20 cellular contexts compared by ENCODE assay signal in genomic region chr22:24451162-24451561, GRCh38. TPM values are rescaled to one million over a fixed set of nuclear protein-coding genes. Genes with fewer than 3 reads are reported as not detected.
DNase-seq lines count a peak whose midpoint lies in the region; ATAC-seq and TF ChIP-seq lines count a peak whose summit lies in the region.
"Had no signal": no experiment of that assay in that cellular context is flagged by ENCODE, and none has a peak within 500 bp of the region (broad histone marks: within the 10 kb centered on the region; RNA-seq: fewer than 3 reads in every experiment).

No MANE protein-coding gene starts in this region.

- TF ChIP-seq CTCF in left ventricle myocardium inferior (IDR thresholded peaks at IDR 0.05; ENCODE audit: borderline replicate concordance) (no peak), glutamatergic neuron (IDR thresholded peaks at IDR 0.05; ENCODE audit: partially characterized antibody, unreplicated experiment) (no peak)

- intact Hi-C loops in left ventricle myocardium inferior (cut with micrococcal nuclease) (no loop called here), left cardiac atrium (cut with DNase I) (no loop called here)

- H3K36me3 Mint-ChIP-seq in glutamatergic neuron (ENCODE audit: unreplicated experiment) = no peaks in the 10 kb centered on the region

- peak overlapping the region; percentile 66 for H3K27ac Mint-ChIP-seq in glutamatergic neuron (ENCODE audit: unreplicated experiment)
- H3K27ac Mint-ChIP-seq: CD8-positive, alpha-beta T cell; GM23338; HFFc6 had no signal

- no peak overlapping the region for H3K4me3 Mint-ChIP-seq in glutamatergic neuron (ENCODE audit: unreplicated experiment)
- H3K4me3 Mint-ChIP-seq: CD8-positive, alpha-beta T cell; GM23338; HFFc6 had no signal

- H3K27me3 Mint-ChIP-seq in glutamatergic neuron (ENCODE audit: unreplicated experiment) = peaks cover 6% of the 10 kb centered on the region
- H3K27me3 Mint-ChIP-seq: IgD-negative memory B cell had no signal

- H3K27me3 ChIP-seq in left ventricle myocardium inferior (ENCODE audit: low read depth) = no peaks in the 10 kb centered on the region
- H3K27me3 ChIP-seq in SJCRH30 = no peaks in the 10 kb centered on the region

- H3K4me1 Mint-ChIP-seq in glutamatergic neuron (ENCODE audit: low read depth, unreplicated experiment) = peaks cover 20% of the 10 kb centered on the region

- DNase-seq in left ventricle myocardium inferior (no peak), left cardiac atrium (no peak), SJCRH30 (no peak), glutamatergic neuron (no peak), SW 1271 (lab: John Stamatoyannopoulos, UW) (no peak), superior temporal gyrus (ENCODE audit: extremely low spot score) (no peak)
- DNase-seq: AML-193; Caco-2; CD8-positive, alpha-beta T cell; EL; HFFc6; NCI-H187; NCI-H774; SIG-M5 had no signal

- H3K9me3 ChIP-seq in left ventricle myocardium inferior (replicated peaks) = no peaks in the 10 kb centered on the region
- peaks cover 12% of the 10 kb centered on the region; the same call in 1 of the 2 replicates for H3K9me3 ChIP-seq in SJCRH30 (replicated peaks)
- H3K9me3 ChIP-seq: Caco-2, HAP-1 had no signal

- peak overlapping the region; percentile 45 for H3K27ac ChIP-seq in left ventricle myocardium inferior (replicated peaks)
- peak overlapping the region; percentile 72 for H3K27ac ChIP-seq in SJCRH30
- H3K27ac ChIP-seq: C4-2B had no signal

- peaks cover 32% of the 10 kb centered on the region for H3K4me1 ChIP-seq in left ventricle myocardium inferior
- peaks cover 38% of the 10 kb centered on the region for H3K4me1 ChIP-seq in SJCRH30
- H3K4me1 ChIP-seq: Caco-2, HAP-1 had no signal

- H3K4me3 ChIP-seq in left ventricle myocardium inferior = no peak overlapping the region
- no peak overlapping the region for H3K4me3 ChIP-seq in SJCRH30
- H3K4me3 ChIP-seq: GM12878, GM23338, HAP-1 had no signal

- no peaks in the 10 kb centered on the region for H3K36me3 ChIP-seq in left ventricle myocardium inferior
- no peaks in the 10 kb centered on the region for H3K36me3 ChIP-seq in SJCRH30
- H3K36me3 ChIP-seq: HAP-1 had no signal

- H3K9me3 Mint-ChIP-seq in glutamatergic neuron (ENCODE audit: unreplicated experiment) = peaks cover 7% of the 10 kb centered on the region
- H3K9me3 Mint-ChIP-seq: GM23338, IgD-negative memory B cell had no signal

- ATAC-seq in left cardiac atrium (no peak), HG02759 (IDR thresholded peaks at IDR 0.05; ENCODE audit: unreplicated experiment) (no peak)
- ATAC-seq: CD8-positive, alpha-beta T cell; GM12878; GM23338 had no signal

RNA-seq across cellular contexts. Expression of gene ADORA2A, which starts 23.8 kb away (rescaled TPM):
- total RNA-seq in left ventricle myocardium inferior (3.6 TPM), left cardiac atrium (1 to 10 TPM; 4.6 to 6.0 TPM), glutamatergic neuron (ENCODE audit: unreplicated experiment) (15.9 TPM)
- 6.9 and 8.7 TPM in 2 replicates for total RNA-seq in SJCRH30 (2014; rRNA removed; shearing (Covaris generic))

RNA-seq across cellular contexts. Expression of gene UPB1, which starts 44.0 kb away (rescaled TPM):
- total RNA-seq in left ventricle myocardium inferior (1.1 TPM), left cardiac atrium (1 to 10 TPM in 1 of 2 donors, under 1 TPM in 1; 0.68 to 2.3 TPM), glutamatergic neuron (ENCODE audit: unreplicated experiment) (0.37 TPM)
- 0.04 TPM in 1 of 2 replicates, not detected in the other for total RNA-seq in SJCRH30 (2014; rRNA removed; shearing (Covaris generic))
- total RNA-seq: GM23338 had no signal
